8 cellular contexts compared by ENCODE assay signal in genomic region chr3:156826896-156827882, GRCh38. TPM values are rescaled to one million over a fixed set of nuclear protein-coding genes. Genes with fewer than 3 reads are reported as not detected.
DNase-seq lines count a peak whose midpoint lies in the region; ATAC-seq and TF ChIP-seq lines count a peak whose summit lies in the region.

No MANE protein-coding gene starts in this region.

- no peaks in the 10 kb centered on the region for H3K9me3 ChIP-seq in naive thymus-derived CD4-positive, alpha-beta T cell (ENCODE audit: control insufficient read depth in 2 of 3, low read length in 3 of 3)

- CTCF ChIA-PET in naive thymus-derived CD4-positive, alpha-beta T cell (lab: Charles Lee), result interaction anchor here (0.6 kb wide), 1 partner anchor 265 kb away, joined by 3 read pairs; no protein-coding TSS in a partner anchor

- peak overlapping the region; percentile 86 to 92 for H3K27ac ChIP-seq in coronary artery
- peak overlapping the region; percentile 80 for H3K27ac ChIP-seq in naive thymus-derived CD4-positive, alpha-beta T cell (ENCODE audit: low read depth, low read length)

- no peaks in the 10 kb centered on the region for H3K27me3 ChIP-seq in naive thymus-derived CD4-positive, alpha-beta T cell (ENCODE audit: control insufficient read depth in 2 of 2, insufficient read depth in 2 of 2, low read length in 2 of 2)

- H3K9me3 Mint-ChIP-seq in naive thymus-derived CD4-positive, alpha-beta T cell, result peaks cover 0 to 2% (median 0%) of the 10 kb centered on the region in 11 donors

- H3K4me3 ChIP-seq in coronary artery, result peak overlapping the region; percentile 92
- H3K4me3 ChIP-seq in naive thymus-derived CD4-positive, alpha-beta T cell (ENCODE audit: low read length), result peak overlapping the region; percentile 73

- peak overlapping the region; percentile 91 to 99 (median 97) for H3K27ac Mint-ChIP-seq in naive thymus-derived CD4-positive, alpha-beta T cell

- DNase-seq in NCI-H2107 treated with DMSO at 0.1 percent for 48 hours (lab: John Stamatoyannopoulos, UW; ENCODE audit: unreplicated experiment), result peak; percentile 66
- DNase-seq in NCI-H2107 (lab: John Stamatoyannopoulos, UW), result no peak
- DNase-seq in NAMALWA (ENCODE audit: low spot score), result peak; percentile 76
- no peak for DNase-seq in coronary artery (ENCODE audit: low spot score)
- peak in 2 of 9 donors; percentile 37 to 51 for DNase-seq in naive thymus-derived CD4-positive, alpha-beta T cell
- DNase-seq in NCI-H774 (lab: John Stamatoyannopoulos, UW), result no peak

- H3K4me3 Mint-ChIP-seq in naive thymus-derived CD4-positive, alpha-beta T cell, result peak overlapping the region; percentile 85 to 98 (median 96)

- no peaks in the 10 kb centered on the region for H3K36me3 ChIP-seq in naive thymus-derived CD4-positive, alpha-beta T cell (ENCODE audit: control insufficient read depth in 2 of 3, insufficient read depth in 3 of 3, low read length in 3 of 3)

- peaks cover 0 to 6% (median 0%) of the 10 kb centered on the region in 5 donors for H3K27me3 Mint-ChIP-seq in naive thymus-derived CD4-positive, alpha-beta T cell

- intact Hi-C loops in naive thymus-derived CD4-positive, alpha-beta T cell (cut with micrococcal nuclease), result loop anchor here (1.0 to 2.0 kb wide), 4 partner anchors 10 to 302 kb away; partner anchors contain the start of genes SSR3 (in 1 of the 2) and TIPARP (in 1 of the 2)

- no peak for ATAC-seq in naive thymus-derived CD4-positive, alpha-beta T cell
- ATAC-seq in HG02798 (IDR thresholded peaks at IDR 0.05; ENCODE audit: poor library complexity, unreplicated experiment), result no peak
- ATAC-seq in GM21447 (IDR thresholded peaks at IDR 0.05; ENCODE audit: unreplicated experiment), result no peak

- TF ChIP-seq CTCF in coronary artery (IDR thresholded peaks at IDR 0.05), result no peak

- no peaks in the 10 kb centered on the region for H3K4me1 ChIP-seq in naive thymus-derived CD4-positive, alpha-beta T cell (ENCODE audit: control insufficient read depth in 2 of 2, insufficient read depth in 2 of 2, low read length in 2 of 2)

- H3K4me1 Mint-ChIP-seq in naive thymus-derived CD4-positive, alpha-beta T cell, result peaks cover 7 to 37% (median 19%) of the 10 kb centered on the region in 7 donors

- POLR2A ChIA-PET in naive thymus-derived CD4-positive, alpha-beta T cell (lab: Charles Lee), result interaction anchor here (0.6 to 3.1 kb wide), 9 partner anchors 10 to 1837 kb away, joined by 3 to 17 read pairs (median 3); no protein-coding TSS in a partner anchor

- H3K36me3 Mint-ChIP-seq in naive thymus-derived CD4-positive, alpha-beta T cell, result peaks cover 0 to 9% (median 0%) of the 10 kb centered on the region in 5 donors

RNA-seq across cellular contexts. Expression of gene LEKR1, which starts 1.0 kb away (rescaled TPM):
- 1 to 10 TPM in 3 of 5 experiments, under 1 TPM in 2; 0.31 to 5.1 (median 1.2) TPM for total RNA-seq in naive thymus-derived CD4-positive, alpha-beta T cell
- under 1 TPM; 0.19 to 0.33 TPM for polyA plus RNA-seq in naive thymus-derived CD4-positive, alpha-beta T cell

Comparison
In these comparisons a context has a peak if more than half of its experiments do, and no peak if none do; other contexts are left out.
1. DNase-seq: peak in NCI-H2107 treated with DMSO at 0.1 percent for 48 hours (single experiment) and NAMALWA (single experiment); none in NCI-H2107 (single experiment), coronary artery (single experiment) and NCI-H774 (single experiment).